Comparison of ENCODE assay signal across 23 cellular contexts in the genomic region with DNA sequence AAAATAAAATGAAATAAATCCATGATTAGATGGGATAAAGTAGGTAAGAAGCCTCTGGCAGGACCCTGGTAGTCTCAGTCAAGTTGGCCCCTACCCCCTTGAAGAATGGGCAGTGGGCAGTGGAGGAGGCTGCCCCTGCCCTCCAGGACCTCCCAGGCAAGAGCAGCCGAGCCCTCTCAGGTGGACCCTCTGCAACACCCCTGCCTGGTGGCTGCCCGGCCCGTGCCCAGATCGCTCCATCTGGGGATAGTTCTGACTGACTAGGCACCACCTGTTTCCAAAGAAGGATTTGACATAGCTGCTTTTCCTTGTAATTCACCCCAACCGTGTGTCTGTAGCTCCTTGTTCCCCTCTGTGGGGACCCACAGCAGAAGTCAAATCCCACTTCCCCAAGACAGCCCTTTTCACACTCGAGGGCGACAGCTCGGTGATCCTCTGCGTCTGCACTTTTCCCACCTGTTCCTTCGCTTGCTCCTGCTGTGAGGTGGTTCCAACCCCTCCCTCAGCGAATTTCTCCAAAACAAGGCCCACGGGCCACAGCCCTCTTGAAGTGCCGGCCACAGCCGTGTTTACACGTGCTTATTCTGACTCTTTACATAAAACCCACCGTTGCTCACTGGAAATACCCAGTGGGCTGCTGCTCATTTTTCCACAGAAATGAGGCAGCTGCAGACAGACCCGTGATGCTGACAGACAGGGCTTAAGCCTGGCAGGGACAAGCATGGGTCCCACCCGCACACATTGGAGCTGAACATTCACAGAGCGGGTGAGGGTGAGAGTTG. TPM values are rescaled to one million over a fixed set of nuclear protein-coding genes. Genes with fewer than 3 reads are reported as not detected.
DNase-seq lines count a peak whose midpoint lies in the region; ATAC-seq and TF ChIP-seq lines count a peak whose summit lies in the region.
"Had no signal": no experiment of that assay in that cellular context is flagged by ENCODE, and none has a peak within 500 bp of the region (broad histone marks: within the 10 kb centered on the region; RNA-seq: fewer than 3 reads in every experiment).

No MANE protein-coding gene starts in this region.

- H3K27ac Mint-ChIP-seq in CD14-positive monocyte, result peak overlapping the region in 1 of 7 donors; percentile 16
- peak overlapping the region; percentile 86 for H3K27ac Mint-ChIP-seq in activated naive CD8-positive, alpha-beta T cell treated with anti-CD3 and anti-CD28 coated beads, Interleukin-2, amount 50 U/mL, for 24 hours
- H3K27ac Mint-ChIP-seq: HFFc6, memory B cell had no signal

- DNase-seq in CD14-positive monocyte (ENCODE audit: low spot score) (peak; percentile 22), posterior vena cava (ENCODE audit: low spot score) (peak; percentile 73), AG20443 (ENCODE audit: low spot score) (no peak), UCSD-AML1 (lab: John Stamatoyannopoulos, UW; ENCODE audit: unreplicated experiment) (no peak)
- DNase-seq in activated naive CD8-positive, alpha-beta T cell treated with anti-CD3 and anti-CD28 coated beads, Interleukin-2, amount 50 U/mL, for 24 hours, result peak; percentile 42
- DNase-seq: cortex of kidney; HFFc6; NCI-H1694 treated with DMSO at 0.1 percent for 48 hours; NCI-H2227 treated with DMSO at 0.1 percent for 48 hours; stimulated activated CD4-positive, alpha-beta T cell treated with anti-CD3 and anti-CD28 coated beads, Interleukin-4, amount 100 ng/mL, for 24 hours had no signal

- H3K27me3 Mint-ChIP-seq in CD14-positive monocyte (ENCODE audit: low read depth in 3 of 3), result peaks cover 1 to 4% (median 2%) of the 10 kb centered on the region in 3 donors
- no peaks in the 10 kb centered on the region for H3K27me3 Mint-ChIP-seq in activated naive CD8-positive, alpha-beta T cell treated with anti-CD3 and anti-CD28 coated beads, Interleukin-2, amount 50 U/mL, for 24 hours
- H3K27me3 Mint-ChIP-seq: CD4-positive, alpha-beta memory T cell had no signal

- peaks cover 5% of the 10 kb centered on the region; the same call in 1 of the 2 replicates for H3K79me2 ChIP-seq in OCI-LY3 (ENCODE audit: low read length)
- H3K79me2 ChIP-seq: hepatocyte had no signal

- H4K20me1 ChIP-seq in OCI-LY3 (ENCODE audit: insufficient read depth, low read length), result no peaks in the 10 kb centered on the region

- H3K27ac ChIP-seq in OCI-LY3 (ENCODE audit: low read length), result peak overlapping the region; percentile 97
- H3K27ac ChIP-seq: hepatocyte, prostate gland had no signal

- H3K36me3 Mint-ChIP-seq in CD14-positive monocyte, result no peaks in the 10 kb centered on the region
- H3K36me3 Mint-ChIP-seq in activated naive CD8-positive, alpha-beta T cell treated with anti-CD3 and anti-CD28 coated beads, Interleukin-2, amount 50 U/mL, for 24 hours (ENCODE audit: low read depth), result no peaks in the 10 kb centered on the region
- H3K36me3 Mint-ChIP-seq: brain; CD4-positive, alpha-beta memory T cell; naive thymus-derived CD4-positive, alpha-beta T cell had no signal

- no peaks in the 10 kb centered on the region for H3K27me3 ChIP-seq in OCI-LY3 (ENCODE audit: low read depth, low read length)
- H3K27me3 ChIP-seq: hepatocyte had no signal

- peaks cover 34% of the 10 kb centered on the region for H3K4me1 Mint-ChIP-seq in CD14-positive monocyte
- H3K4me1 Mint-ChIP-seq in activated naive CD8-positive, alpha-beta T cell treated with anti-CD3 and anti-CD28 coated beads, Interleukin-2, amount 50 U/mL, for 24 hours, result peaks cover 78% of the 10 kb centered on the region

- H3K4me3 Mint-ChIP-seq in CD14-positive monocyte, result no peak overlapping the region
- peak overlapping the region; percentile 56 for H3K4me3 Mint-ChIP-seq in activated naive CD8-positive, alpha-beta T cell treated with anti-CD3 and anti-CD28 coated beads, Interleukin-2, amount 50 U/mL, for 24 hours
- H3K4me3 Mint-ChIP-seq: brain; CD4-positive, alpha-beta memory T cell; HFFc6; memory B cell; naive thymus-derived CD4-positive, alpha-beta T cell had no signal

- H3K4me1 ChIP-seq in OCI-LY3 (ENCODE audit: low read length), result peaks cover 94% of the 10 kb centered on the region
- H3K4me1 ChIP-seq: prostate gland had no signal

- H3K36me3 ChIP-seq in OCI-LY3 (replicated peaks; ENCODE audit: low read depth, low read length), result no peaks in the 10 kb centered on the region
- H3K36me3 ChIP-seq: prostate gland had no signal

- no peak for TF ChIP-seq CTCF in CD14-positive monocyte (IDR thresholded peaks at IDR 0.05)
- no peak for TF ChIP-seq CTCF in OCI-LY3 (IDR thresholded peaks at IDR 0.05; ENCODE audit: low read depth, low read length)

- H3K9me3 ChIP-seq in OCI-LY3 (ENCODE audit: insufficient read depth, low read length), result no peaks in the 10 kb centered on the region
- H3K9me3 ChIP-seq: prostate gland had no signal

- intact Hi-C loops in CD14-positive monocyte (cut with micrococcal nuclease) (no loop called here), posterior vena cava (cut with DNase I) (no loop called here)

- H3K9me3 Mint-ChIP-seq in CD14-positive monocyte, result peaks cover 0 to 1% (median 0%) of the 10 kb centered on the region in 7 donors
- no peaks in the 10 kb centered on the region for H3K9me3 Mint-ChIP-seq in activated naive CD8-positive, alpha-beta T cell treated with anti-CD3 and anti-CD28 coated beads, Interleukin-2, amount 50 U/mL, for 24 hours
- H3K9me3 Mint-ChIP-seq: CD4-positive, alpha-beta memory T cell; HFFc6; memory B cell; naive thymus-derived CD4-positive, alpha-beta T cell had no signal

- H2AFZ ChIP-seq in OCI-LY3 (ENCODE audit: low read depth, low read length), result peak overlapping the region; percentile 40
- H2AFZ ChIP-seq: hepatocyte had no signal

- peak overlapping the region; percentile 76 for H3K9ac ChIP-seq in OCI-LY3 (ENCODE audit: low read length)

- peak; percentile 61 for ATAC-seq in activated naive CD8-positive, alpha-beta T cell treated with anti-CD3 and anti-CD28 coated beads, Interleukin-2, amount 50 U/mL, for 24 hours
- ATAC-seq in HG03045 (IDR thresholded peaks at IDR 0.05; ENCODE audit: unreplicated experiment) (no peak), GM19452 (IDR thresholded peaks at IDR 0.05; ENCODE audit: unreplicated experiment) (no peak)
- ATAC-seq: naive thymus-derived CD4-positive, alpha-beta T cell had no signal

- peak overlapping the region; percentile 74 for H3K4me2 ChIP-seq in OCI-LY3 (ENCODE audit: low read length)
- H3K4me2 ChIP-seq: hepatocyte, smooth muscle cell had no signal

- H3K4me3 ChIP-seq in OCI-LY3 (ENCODE audit: low read length), result peak overlapping the region; percentile 39; the same call in 1 of the 2 replicates
- H3K4me3 ChIP-seq: hepatocyte, K562, prostate gland, smooth muscle cell had no signal

RNA-seq across cellular contexts. Expression of gene TMPRSS13, which starts 5.5 kb away (rescaled TPM):
- polyA plus RNA-seq in CD14-positive monocyte, result under 1 TPM; 0.17 to 0.37 TPM
- under 1 TPM; 0.24 to 0.37 TPM for total RNA-seq in posterior vena cava
- total RNA-seq: fibroblast of villous mesenchyme, HFFc6 had no signal

RNA-seq across cellular contexts. Expression of gene IL10RA, which starts 51.5 kb away (rescaled TPM):
- polyA plus RNA-seq in CD14-positive monocyte, result 100 to 1,000 TPM; 152 to 226 TPM
- total RNA-seq in posterior vena cava, result 10 to 100 TPM; 12.1 to 28.3 TPM
- total RNA-seq: fibroblast of villous mesenchyme, HFFc6 had no signal

RNA-seq across cellular contexts. Expression of gene FXYD6, which starts 58.3 kb away (rescaled TPM):
- polyA plus RNA-seq in CD14-positive monocyte, result 10 to 100 TPM; 36.4 to 44.1 TPM
- 100 to 1,000 TPM in 1 of 2 donors, 10 to 100 TPM in 1; 62.8 to 107 TPM for total RNA-seq in posterior vena cava
- total RNA-seq: CD4-positive, alpha-beta memory T cell; fibroblast of villous mesenchyme; HFFc6 had no signal
- polyA plus RNA-seq: keratinocyte; naive thymus-derived CD4-positive, alpha-beta T cell had no signal

Comparison
In these comparisons a context has a peak if more than half of its experiments do, and no peak if none do; other contexts are left out.
1. DNase-seq: peak in CD14-positive monocyte (single experiment), activated naive CD8-positive, alpha-beta T cell treated with anti-CD3 and anti-CD28 coated beads, Interleukin-2, amount 50 U/mL, for 24 hours (single experiment) and posterior vena cava (single experiment); none in AG20443 (single experiment) and UCSD-AML1 (single experiment).